Comparison of ENCODE assay signal across 8 cellular contexts in the genomic region with DNA sequence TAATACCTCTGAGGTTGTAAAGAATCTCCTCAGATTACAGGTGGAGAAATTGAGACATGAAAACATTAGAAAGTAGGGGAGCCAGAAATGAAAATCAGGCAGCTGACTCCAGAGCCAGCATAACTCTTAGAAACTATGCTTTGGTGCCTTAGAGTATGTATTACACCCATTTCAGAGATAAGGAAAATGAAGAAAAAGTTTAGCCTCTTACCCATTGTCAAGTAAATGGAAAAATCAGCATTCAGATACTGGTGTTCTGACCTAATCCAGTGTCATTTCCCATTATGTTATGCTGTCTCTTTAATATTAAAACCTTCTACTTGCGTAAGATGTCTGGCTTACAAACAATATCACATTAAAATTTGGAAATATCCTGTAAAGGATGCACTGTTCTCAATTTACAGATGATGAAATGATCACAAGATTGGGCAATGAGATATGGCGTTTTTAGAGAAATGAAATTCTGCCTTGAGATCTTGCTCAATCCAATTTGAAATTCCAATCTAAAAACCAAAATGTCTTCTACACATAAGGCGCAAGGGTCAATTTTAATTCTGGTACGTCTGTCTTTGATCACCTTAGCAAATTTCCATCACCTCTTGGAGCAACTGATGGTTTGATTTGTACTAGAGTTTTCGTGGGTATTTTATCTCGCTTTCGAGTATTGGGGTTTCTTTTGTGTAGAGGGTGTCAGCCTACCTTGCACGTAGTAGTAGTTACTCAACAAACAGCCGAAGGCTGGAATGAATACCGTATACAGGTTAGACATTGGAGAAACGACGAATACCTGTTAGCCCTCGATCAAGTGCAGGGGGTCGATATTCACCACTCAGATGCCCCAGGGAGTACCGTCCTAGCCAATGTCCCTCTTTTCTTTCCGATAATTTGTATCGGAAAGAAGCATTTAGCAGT. TPM values are rescaled to one million over a fixed set of nuclear protein-coding genes. Genes with fewer than 3 reads are reported as not detected.
DNase-seq lines count a peak whose midpoint lies in the region; ATAC-seq, FAIRE-seq and TF ChIP-seq lines count a peak whose summit lies in the region.

No MANE protein-coding gene starts in this region.

- H3K4me1 ChIP-seq in Karpas-422 (ENCODE audit: low read length) (peaks cover 59% of the 10 kb centered on the region), astrocyte (ENCODE audit: insufficient read depth, low read length) (peaks cover 4% of the 10 kb centered on the region)

- peaks cover 39% of the 10 kb centered on the region for H3K36me3 Mint-ChIP-seq in CD4-positive, alpha-beta T cell (ENCODE audit: low read depth)
- no peaks in the 10 kb centered on the region for H3K36me3 Mint-ChIP-seq in astrocyte (ENCODE audit: low read depth, unreplicated experiment)

- intact Hi-C loops in CD4-positive, alpha-beta T cell (cut with DNase I, micrococcal nuclease): loop anchor here (2.0 to 10.0 kb wide), 4 partner anchors 107 to 983 kb away; a partner anchor contains a TSS

- H3K4me1 Mint-ChIP-seq in CD4-positive, alpha-beta T cell (ENCODE audit: low read depth): peaks cover 66% of the 10 kb centered on the region
- peaks cover 23% of the 10 kb centered on the region for H3K4me1 Mint-ChIP-seq in astrocyte (ENCODE audit: low read depth, unreplicated experiment)
- H3K4me1 Mint-ChIP-seq in stimulated activated naive CD8-positive, alpha-beta T cell treated with anti-CD3 and anti-CD28 coated beads, Interleukin-15, amount 100 ng/mL, for 72 hours: peaks cover 47% of the 10 kb centered on the region

- POLR2A ChIA-PET in CD4-positive, alpha-beta T cell (lab: Charles Lee): interaction anchor here (1.0 to 2.8 kb wide), 11 partner anchors 8 to 866 kb away, joined by 3 to 28 read pairs (median 10); a partner anchor contains a TSS

- peak overlapping the region; percentile 95 for H3K4me3 ChIP-seq in Karpas-422 (ENCODE audit: low read length)
- peak overlapping the region; percentile 93 for H3K4me3 ChIP-seq in astrocyte (ENCODE audit: insufficient read depth, low read depth, low read length)

- H3K27me3 Mint-ChIP-seq in CD4-positive, alpha-beta T cell: no peaks in the 10 kb centered on the region
- H3K27me3 Mint-ChIP-seq in astrocyte (ENCODE audit: low read depth, unreplicated experiment): no peaks in the 10 kb centered on the region
- no peaks in the 10 kb centered on the region for H3K27me3 Mint-ChIP-seq in stimulated activated naive CD8-positive, alpha-beta T cell treated with anti-CD3 and anti-CD28 coated beads, Interleukin-15, amount 100 ng/mL, for 72 hours

- H3K79me2 ChIP-seq in Karpas-422 (ENCODE audit: low read length) (peaks cover 63% of the 10 kb centered on the region), astrocyte (ENCODE audit: insufficient read depth, low read length) (peaks cover 75% of the 10 kb centered on the region)

- CTCF ChIA-PET in CD4-positive, alpha-beta T cell (lab: Charles Lee): interaction anchor here (0.9 to 2.1 kb wide), 7 partner anchors 9 to 978 kb away, joined by 3 to 7 read pairs (median 3); a partner anchor contains a TSS

- H2AFZ ChIP-seq in Karpas-422 (ENCODE audit: low read length) (no peak overlapping the region), astrocyte (ENCODE audit: low read depth, low read length) (peak overlapping the region; percentile 89)

- peaks cover 2% of the 10 kb centered on the region for H3K9me3 Mint-ChIP-seq in CD4-positive, alpha-beta T cell
- no peaks in the 10 kb centered on the region for H3K9me3 Mint-ChIP-seq in astrocyte (ENCODE audit: unreplicated experiment)
- no peaks in the 10 kb centered on the region for H3K9me3 Mint-ChIP-seq in stimulated activated naive CD8-positive, alpha-beta T cell treated with anti-CD3 and anti-CD28 coated beads, Interleukin-15, amount 100 ng/mL, for 72 hours

- H3K4me2 ChIP-seq in Karpas-422 (ENCODE audit: low read depth, low read length, poor library complexity, severe bottlenecking) (peak overlapping the region; percentile 83), astrocyte (ENCODE audit: low read length) (peak overlapping the region; percentile 96)

- H4K20me1 ChIP-seq in Karpas-422 (ENCODE audit: insufficient read depth, low read depth, low read length) (no peaks in the 10 kb centered on the region; the same call in 1 of the 2 replicates), astrocyte (ENCODE audit: insufficient read depth, low read length) (peaks cover 24% of the 10 kb centered on the region)

- no peak for ATAC-seq in CD4-positive, alpha-beta T cell (ENCODE audit: poor library complexity)
- no peak for ATAC-seq in stimulated activated naive CD8-positive, alpha-beta T cell treated with anti-CD3 and anti-CD28 coated beads, Interleukin-15, amount 100 ng/mL, for 72 hours
- ATAC-seq in GM19467 (IDR thresholded peaks at IDR 0.05; ENCODE audit: unreplicated experiment): no peak

- H3K9me3 ChIP-seq in CD4-positive, alpha-beta T cell (ENCODE audit: control insufficient read depth, low read length): no peaks in the 10 kb centered on the region
- H3K9me3 ChIP-seq in Karpas-422 (ENCODE audit: low read length) (no peaks in the 10 kb centered on the region), astrocyte (ENCODE audit: insufficient read depth, low read depth, low read length) (no peaks in the 10 kb centered on the region)

- H3K36me3 ChIP-seq in Karpas-422 (ENCODE audit: insufficient read depth, low read length) (no peaks in the 10 kb centered on the region), astrocyte (ENCODE audit: insufficient read depth, low read length) (no peaks in the 10 kb centered on the region)

- peak overlapping the region; percentile 91 for H3K27ac ChIP-seq in CD4-positive, alpha-beta T cell (ENCODE audit: low read depth, low read length)
- H3K27ac ChIP-seq in Karpas-422 (ENCODE audit: low read length): no peak overlapping the region
- peak overlapping the region; percentile 98 for H3K27ac ChIP-seq in astrocyte (ENCODE audit: low read depth, low read length)

- peak; percentile 74 for FAIRE-seq in astrocyte (lab: Jason Lieb, UNC)

- no peaks in the 10 kb centered on the region for H3K27me3 ChIP-seq in CD4-positive, alpha-beta T cell (ENCODE audit: control insufficient read depth, insufficient read depth, low read length)
- H3K27me3 ChIP-seq in Karpas-422 (ENCODE audit: low read length) (no peaks in the 10 kb centered on the region), astrocyte (ENCODE audit: insufficient read depth, low read length) (no peaks in the 10 kb centered on the region)

- H3K27ac Mint-ChIP-seq in CD4-positive, alpha-beta T cell: peak overlapping the region; percentile 99
- peak overlapping the region; percentile 99 for H3K27ac Mint-ChIP-seq in astrocyte (ENCODE audit: unreplicated experiment)
- peak overlapping the region; percentile 100 for H3K27ac Mint-ChIP-seq in stimulated activated naive CD8-positive, alpha-beta T cell treated with anti-CD3 and anti-CD28 coated beads, Interleukin-15, amount 100 ng/mL, for 72 hours

- DNase-seq in CD4-positive, alpha-beta T cell: no peak
- DNase-seq in Karpas-422: peak; percentile 41
- no peak for DNase-seq in astrocyte (ENCODE audit: low read depth)
- peak; percentile 88 for DNase-seq in iris pigment epithelial cell (ENCODE audit: low read depth)
- DNase-seq in stimulated activated naive CD8-positive, alpha-beta T cell treated with anti-CD3 and anti-CD28 coated beads, Interleukin-15, amount 100 ng/mL, for 72 hours: no peak
- DNase-seq in NCI-H345 (lab: John Stamatoyannopoulos, UW): no peak
- DNase-seq in stimulated activated CD4-positive, alpha-beta T cell treated with anti-CD3 and anti-CD28 coated beads, Interleukin-2, amount 100 ng/mL, for 48 hours: no peak

- H3K9ac ChIP-seq in Karpas-422 (ENCODE audit: low read length): peak overlapping the region; percentile 98
- peak overlapping the region; percentile 97 for H3K9ac ChIP-seq in astrocyte (ENCODE audit: low read length)

- H3K9me2 ChIP-seq in Karpas-422 (replicated peaks; ENCODE audit: insufficient read depth, low read length): no peaks in the 10 kb centered on the region

- TF ChIP-seq CTCF in CD4-positive, alpha-beta T cell (IDR thresholded peaks at IDR 0.05): no peak
- no peak for TF ChIP-seq CTCF in astrocyte (IDR thresholded peaks at IDR 0.05; ENCODE audit: insufficient read depth, low read depth, low read length)

- peak overlapping the region; percentile 100 for H3K4me3 Mint-ChIP-seq in CD4-positive, alpha-beta T cell
- peak overlapping the region; percentile 99 for H3K4me3 Mint-ChIP-seq in astrocyte (ENCODE audit: unreplicated experiment)
- peak overlapping the region; percentile 93 to 94 for H3K4me3 Mint-ChIP-seq in stimulated activated naive CD8-positive, alpha-beta T cell treated with anti-CD3 and anti-CD28 coated beads, Interleukin-15, amount 100 ng/mL, for 72 hours

RNA-seq across cellular contexts. Expression of a gene that starts 0.9 kb away (rescaled TPM):
- under 1 TPM; 0.27 to 0.28 TPM for total RNA-seq in CD4-positive, alpha-beta T cell
- not detected in 2 replicates for total RNA-seq in Karpas-422 (2014; rRNA removed; shearing (Covaris generic); ENCODE audit: low replicate concordance)
- total RNA-seq in astrocyte: 0.57 and 1.0 TPM in 2 replicates

RNA-seq across cellular contexts. Expression of a gene that starts 1.0 kb away (rescaled TPM):
- total RNA-seq in CD4-positive, alpha-beta T cell: 10 to 100 TPM; 27.4 to 31.5 TPM
- total RNA-seq in Karpas-422 (2014; rRNA removed; shearing (Covaris generic); ENCODE audit: low replicate concordance): 11.0 and 38.1 TPM in 2 replicates
- total RNA-seq in astrocyte: 91.9 and 99.1 TPM in 2 replicates

Comparison
In these comparisons a context has a peak if more than half of its experiments do, and no peak if none do; other contexts are left out.
1. DNase-seq: peak in Karpas-422 (single experiment) and iris pigment epithelial cell (single experiment); none in CD4-positive, alpha-beta T cell (0 of 10), astrocyte (single experiment), stimulated activated naive CD8-positive, alpha-beta T cell treated with anti-CD3 and anti-CD28 coated beads, Interleukin-15, amount 100 ng/mL, for 72 hours (0 of 2), NCI-H345 (single experiment) and stimulated activated CD4-positive, alpha-beta T cell treated with anti-CD3 and anti-CD28 coated beads, Interleukin-2, amount 100 ng/mL, for 48 hours (0 of 2).
2. Peak in every context shown above with its lines, with median percentiles within 50 percentile points of each other: H3K27ac Mint-ChIP-seq and H3K4me3 Mint-ChIP-seq.